Comparison of ENCODE assay signal across 6 cellular contexts in genomic region chr13:69654392-69654791, GRCh38.
"Had no signal": no experiment of that assay in that cellular context is flagged by ENCODE, and none has a peak within 500 bp of the region (broad histone marks: within the 10 kb centered on the region; RNA-seq: fewer than 3 reads in every experiment).

No MANE protein-coding gene starts in this region.

- H3K4me3 ChIP-seq: K562 had no signal

- ATAC-seq: K562 had no signal

- H3K27ac ChIP-seq: HL-60 had no signal

- FAIRE-seq: HTR-8/SVneo, K562 had no signal

- DNase-seq: IMR-90, KBM-7, KG1 had no signal
